Comparison of ENCODE assay signal across 8 cellular contexts in the genomic region with DNA sequence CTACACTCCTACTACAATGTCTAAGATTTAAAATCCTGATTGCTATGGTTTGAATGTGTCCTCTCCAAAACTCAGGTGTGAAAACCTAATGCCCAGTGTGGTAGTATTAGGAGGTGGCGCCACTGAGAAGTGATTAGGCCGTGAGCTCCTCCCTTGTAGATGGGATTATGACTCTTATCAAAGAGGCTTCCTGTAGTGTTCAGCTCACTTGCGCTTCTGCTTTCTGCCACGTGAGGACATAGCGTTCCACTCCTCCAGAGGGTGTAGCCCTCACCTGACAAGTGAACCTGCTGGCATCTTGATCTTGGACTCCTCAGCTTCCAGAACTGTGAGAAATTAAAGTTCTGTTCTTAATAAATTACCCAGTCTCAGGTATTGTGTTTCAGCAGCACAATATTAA. TPM values are rescaled to one million over a fixed set of nuclear protein-coding genes. Genes with fewer than 3 reads are reported as not detected.
A peak's percentile ranks its signal among the peaks of the same experiment; 100 is the strongest.
DNase-seq lines count a peak whose midpoint lies in the region; TF ChIP-seq lines count a peak whose summit lies in the region.

No MANE protein-coding gene starts in this region.

- TF ChIP-seq CTCF in HFFc6 (IDR thresholded peaks at IDR 0.05): 0 out of 2 replicates have a peak, but pooled peaks have one; percentile 30
- TF ChIP-seq CTCF in SU-DHL-6 (IDR thresholded peaks at IDR 0.05; ENCODE audit: insufficient read depth, low read length, poor library complexity, severe bottlenecking): peak; percentile 35

- WGBS in iPS DF 6.9 (ENCODE audit: insufficient coverage, insufficient read length): no CpG with 5 or more reads among the region's 5 CpGs

- no peak overlapping the region for H3K27ac ChIP-seq in SU-DHL-6 (ENCODE audit: low read depth, low read length)
- H3K27ac ChIP-seq in iPS DF 6.9 (ENCODE audit: low read length): no peak overlapping the region

- H3K4me3 ChIP-seq in SU-DHL-6 (ENCODE audit: insufficient read depth, low read length, poor library complexity, severe bottlenecking): no peak overlapping the region
- H3K4me3 ChIP-seq in iPS DF 6.9 (ENCODE audit: low read length): no peak overlapping the region

- H3K4me3 Mint-ChIP-seq in HFFc6: no peak overlapping the region

- no peaks in the 10 kb centered on the region for H4K20me1 ChIP-seq in SU-DHL-6 (ENCODE audit: low read depth, low read length)

- H3K9me3 Mint-ChIP-seq in HFFc6: no peaks in the 10 kb centered on the region

- intact Hi-C loops in posterior cingulate gyrus (cut with DNase I): no loop called here

- H3K9ac ChIP-seq in SU-DHL-6 (ENCODE audit: low read length): no peak overlapping the region

- H3K4me1 ChIP-seq in iPS DF 6.9 (ENCODE audit: control insufficient read depth, insufficient read depth, low read length): no peaks in the 10 kb centered on the region; the same call in 1 of the 2 replicates

- H3K79me2 ChIP-seq in SU-DHL-6 (ENCODE audit: insufficient read depth, low read length): no peaks in the 10 kb centered on the region

- H3K9me3 ChIP-seq in SU-DHL-6 (ENCODE audit: insufficient read depth, low read length) (no peaks in the 10 kb centered on the region), iPS DF 6.9 (ENCODE audit: control insufficient read depth, insufficient read depth, low read length) (no peaks in the 10 kb centered on the region)

- H3K36me3 ChIP-seq in SU-DHL-6 (ENCODE audit: low read length) (no peaks in the 10 kb centered on the region), iPS DF 6.9 (ENCODE audit: control insufficient read depth, insufficient read depth, low read length) (no peaks in the 10 kb centered on the region)

- H3K27me3 Mint-ChIP-seq in HFFc6 (ENCODE audit: insufficient read depth): peaks cover 8% of the 10 kb centered on the region

- no peaks in the 10 kb centered on the region for H3K27me3 ChIP-seq in SU-DHL-6 (ENCODE audit: low read length)
- H3K27me3 ChIP-seq in iPS DF 6.9 (ENCODE audit: control insufficient read depth, insufficient read depth, low read length): no peaks in the 10 kb centered on the region

- H3K4me1 Mint-ChIP-seq in HFFc6 (ENCODE audit: low read depth): peaks cover 12% of the 10 kb centered on the region; the same call in 1 of the 2 replicates

- no peak overlapping the region for H2AFZ ChIP-seq in SU-DHL-6 (ENCODE audit: low read depth, low read length, severe bottlenecking)

- H3F3A ChIP-seq in SU-DHL-6 (ENCODE audit: insufficient read depth): peaks cover 6% of the 10 kb centered on the region; the same call in 1 of the 2 replicates

- H3K9me2 ChIP-seq in SU-DHL-6 (replicated peaks; ENCODE audit: insufficient read depth, low read length): no peaks in the 10 kb centered on the region

- DNase-seq in DMS153 treated with DMSO at 0.1 percent for 48 hours (lab: John Stamatoyannopoulos, UW; ENCODE audit: unreplicated experiment): peak; percentile 18
- no peak for DNase-seq in HFFc6
- DNase-seq in iPS DF 6.9 (ENCODE audit: low read depth, low spot score): peak; percentile 57
- no peak for DNase-seq in occipital lobe (lab: John Stamatoyannopoulos, UW)
- no peak for DNase-seq in C1 segment of cervical spinal cord (lab: John Stamatoyannopoulos, UW)
- DNase-seq in activated CD8-positive, alpha-beta memory T cell treated with anti-CD3 and anti-CD28 coated beads for 24 hours: no peak
- DNase-seq in posterior cingulate gyrus: no peak

- no peak overlapping the region for H3K27ac Mint-ChIP-seq in HFFc6

- no peak overlapping the region for H3K4me2 ChIP-seq in SU-DHL-6 (ENCODE audit: low read depth, low read length, poor library complexity, severe bottlenecking)

- H3K36me3 Mint-ChIP-seq in HFFc6 (ENCODE audit: low read depth): no peaks in the 10 kb centered on the region

RNA-seq across cellular contexts. Expression of gene WHRN, which starts 33.0 kb away (rescaled TPM):
- 1 to 10 TPM; 3.0 to 4.8 (median 3.6) TPM for total RNA-seq in HFFc6 (2021; fragmentation: NEBNext Ultra II Directional; extraction: Animal tissue kit (Norgen Biotek cat#: 25700))
- 0.94 TPM for total RNA-seq in occipital lobe

RNA-seq across cellular contexts. Expression of gene ATP6V1G1, which starts 49.3 kb away (rescaled TPM):
- total RNA-seq in HFFc6 (2021; fragmentation: NEBNext Ultra II Directional; extraction: Animal tissue kit (Norgen Biotek cat#: 25700)): 100 to 1,000 TPM in 1 of 6 experiments, 10 to 100 TPM in 5; 74.2 to 104 (median 86.5) TPM
- 80.3 TPM for total RNA-seq in occipital lobe

Comparison
In these comparisons a context has a peak if more than half of its experiments do, and no peak if none do; other contexts are left out.
1. DNase-seq: peak in DMS153 treated with DMSO at 0.1 percent for 48 hours (single experiment) and iPS DF 6.9 (single experiment); none in HFFc6 (single experiment), occipital lobe (single experiment), C1 segment of cervical spinal cord (0 of 14), activated CD8-positive, alpha-beta memory T cell treated with anti-CD3 and anti-CD28 coated beads for 24 hours (single experiment) and posterior cingulate gyrus (0 of 10).